Comparison of ENCODE assay signal across 31 cellular contexts in genomic region chr6:63999613-64000012, GRCh38.
"Had no signal": no experiment of that assay in that cellular context is flagged by ENCODE, and none has a peak within 500 bp of the region (broad histone marks: within the 10 kb centered on the region; RNA-seq: fewer than 3 reads in every experiment).

No MANE protein-coding gene starts in this region.

- H3K4me1 ChIP-seq: adrenal gland, body of pancreas, esophagus squamous epithelium, gastroesophageal sphincter had no signal

- ATAC-seq: activated CD4-positive, alpha-beta T cell treated with anti-CD3 and anti-CD28 coated beads for 36 hours; activated CD8-positive, alpha-beta memory T cell treated with anti-CD3 and anti-CD28 coated beads, Interleukin-2, amount 10 ng/mL, durations not matched to agents 7 days and 5 days; activated CD8-positive, alpha-beta T cell treated with anti-CD3 and anti-CD28 coated beads, Interleukin-2, amount 10 ng/mL, durations not matched to agents 7 days and 5 days; activated naive CD8-positive, alpha-beta T cell treated with anti-CD3 and anti-CD28 coated beads, Interleukin-2, amount 50 U/mL, for 24 hours; body of pancreas; effector memory CD8-positive, alpha-beta T cell; gastroesophageal sphincter had no signal

- H3K27me3 ChIP-seq: adrenal gland, body of pancreas, esophagus squamous epithelium, gastroesophageal sphincter had no signal

- H3K9me3 ChIP-seq: adrenal gland, body of pancreas, esophagus squamous epithelium, gastroesophageal sphincter had no signal

- H3K4me1 Mint-ChIP-seq: activated CD4-positive, alpha-beta T cell treated with anti-CD3 and anti-CD28 coated beads for 36 hours; activated CD4-positive, alpha-beta T cell treated with anti-CD3 and anti-CD28 coated beads, Interleukin-2, amount 10 ng/mL, durations not matched to agents 24 days and 14 days; activated CD8-positive, alpha-beta memory T cell treated with anti-CD3 and anti-CD28 coated beads, Interleukin-2, amount 10 ng/mL, durations not matched to agents 7 days and 5 days; activated naive CD4-positive, alpha-beta T cell treated with anti-CD3 and anti-CD28 coated beads, Interleukin-2, amount 50 U/mL, for 24 hours; activated naive CD8-positive, alpha-beta T cell treated with anti-CD3 and anti-CD28 coated beads for 36 hours; activated naive CD8-positive, alpha-beta T cell treated with anti-CD3 and anti-CD28 coated beads, Interleukin-2, amount 50 U/mL, for 24 hours had no signal

- H3K4me3 Mint-ChIP-seq: activated CD4-positive, alpha-beta memory T cell treated with anti-CD3 and anti-CD28 coated beads for 36 hours; activated CD4-positive, alpha-beta T cell treated with anti-CD3 and anti-CD28 coated beads for 36 hours; activated CD4-positive, alpha-beta T cell treated with anti-CD3 and anti-CD28 coated beads, Interleukin-2, amount 10 ng/mL, durations not matched to agents 24 days and 14 days; activated CD8-positive, alpha-beta memory T cell treated with anti-CD3 and anti-CD28 coated beads, Interleukin-2, amount 10 ng/mL, durations not matched to agents 7 days and 5 days; activated CD8-positive, alpha-beta T cell treated with anti-CD3 and anti-CD28 coated beads, Interleukin-2, amount 10 ng/mL, durations not matched to agents 7 days and 5 days; activated naive CD4-positive, alpha-beta T cell treated with anti-CD3 and anti-CD28 coated beads for 36 hours; activated naive CD4-positive, alpha-beta T cell treated with anti-CD3 and anti-CD28 coated beads, Interleukin-2, amount 50 U/mL, for 24 hours; activated naive CD8-positive, alpha-beta T cell treated with anti-CD3 and anti-CD28 coated beads for 36 hours; activated naive CD8-positive, alpha-beta T cell treated with anti-CD3 and anti-CD28 coated beads, Interleukin-2, amount 50 U/mL, for 24 hours; activated T-helper 1 cell treated with anti-CD3 and anti-CD28 coated beads, Interleukin-12 subunit alpha, Interleukin-12 subunit beta, Interleukin-2, Interleukin-4 antibody, amounts not matched to agents 30 ng/mL and 10 ng/mL and 1 ng/mL, durations not matched to agents 14 hours and 24 hours and 36 hours; effector memory CD8-positive, alpha-beta T cell had no signal

- H3K27ac ChIP-seq: adrenal gland, body of pancreas, esophagus squamous epithelium, gastroesophageal sphincter had no signal

- H3K36me3 Mint-ChIP-seq: activated CD4-positive, alpha-beta memory T cell treated with anti-CD3 and anti-CD28 coated beads for 36 hours; activated CD8-positive, alpha-beta memory T cell treated with anti-CD3 and anti-CD28 coated beads, Interleukin-2, amount 10 ng/mL, durations not matched to agents 7 days and 5 days; activated naive CD4-positive, alpha-beta T cell treated with anti-CD3 and anti-CD28 coated beads, Interleukin-2, amount 50 U/mL, for 24 hours; activated naive CD8-positive, alpha-beta T cell treated with anti-CD3 and anti-CD28 coated beads for 36 hours had no signal

- H3K9me3 Mint-ChIP-seq: activated T-helper 1 cell treated with anti-CD3 and anti-CD28 coated beads, Interleukin-12 subunit alpha, Interleukin-12 subunit beta, Interleukin-2, Interleukin-4 antibody, amounts not matched to agents 30 ng/mL and 10 ng/mL and 1 ng/mL, durations not matched to agents 14 hours and 24 hours and 36 hours had no signal

- H3K27me3 Mint-ChIP-seq: activated CD4-positive, alpha-beta memory T cell treated with anti-CD3 and anti-CD28 coated beads for 36 hours; activated CD4-positive, alpha-beta T cell treated with anti-CD3 and anti-CD28 coated beads for 36 hours; activated CD4-positive, alpha-beta T cell treated with anti-CD3 and anti-CD28 coated beads, Interleukin-2, amount 10 ng/mL, durations not matched to agents 24 days and 14 days; activated CD8-positive, alpha-beta memory T cell treated with anti-CD3 and anti-CD28 coated beads, Interleukin-2, amount 10 ng/mL, durations not matched to agents 7 days and 5 days; activated naive CD4-positive, alpha-beta T cell treated with anti-CD3 and anti-CD28 coated beads, Interleukin-2, amount 50 U/mL, for 24 hours; activated naive CD8-positive, alpha-beta T cell treated with anti-CD3 and anti-CD28 coated beads, Interleukin-2, amount 50 U/mL, for 24 hours; effector memory CD8-positive, alpha-beta T cell had no signal

- DNase-seq: activated CD4-positive, alpha-beta memory T cell treated with anti-CD3 and anti-CD28 coated beads for 36 hours; activated CD4-positive, alpha-beta T cell treated with anti-CD3 and anti-CD28 coated beads for 36 hours; activated CD4-positive, alpha-beta T cell treated with anti-CD3 and anti-CD28 coated beads, Interleukin-2, amount 10 ng/mL, durations not matched to agents 24 days and 14 days; activated CD4-positive, CD25-positive, alpha-beta regulatory T cell; activated CD4-positive, CD25-positive, alpha-beta regulatory T cell treated with anti-CD3 and anti-CD28 coated beads, Interleukin-2, amount 50 U/mL, for 72 hours; activated CD8-positive, alpha-beta memory T cell treated with anti-CD3 and anti-CD28 coated beads, Interleukin-2, amount 10 ng/mL, durations not matched to agents 7 days and 5 days; activated CD8-positive, alpha-beta memory T cell treated with anti-CD3 and anti-CD28 coated beads, Interleukin-2, amount 50 U/mL, for 4 hours; activated CD8-positive, alpha-beta T cell treated with anti-CD3 and anti-CD28 coated beads, Interleukin-2, amount 10 ng/mL, durations not matched to agents 7 days and 5 days; activated effector memory CD4-positive, alpha-beta T cell treated with anti-CD3 and anti-CD28 coated beads, Interleukin-2, amount 50 U/mL, for 16 hours; activated naive CD4-positive, alpha-beta T cell treated with anti-CD3 and anti-CD28 coated beads for 36 hours; activated naive CD8-positive, alpha-beta T cell treated with anti-CD3 and anti-CD28 coated beads for 36 hours; activated naive CD8-positive, alpha-beta T cell treated with anti-CD3 and anti-CD28 coated beads, Interleukin-2, amount 50 U/mL, for 24 hours; activated T-cell treated with anti-CD3 and anti-CD28 coated beads, Interleukin-2, amount 50 U/mL, for 1 hour; activated T-cell treated with anti-CD3 and anti-CD28 coated beads, Interleukin-2, amount 50 U/mL, for 48 hours; adrenal gland; amygdala; aorta; body of pancreas; caudate nucleus; cortex of kidney; dermis blood vessel endothelial cell; effector CD4-positive, alpha-beta T cell; effector memory CD8-positive, alpha-beta T cell; esophagus squamous epithelium; foreskin melanocyte; head of caudate nucleus; T-helper 2 cell had no signal

- H3K36me3 ChIP-seq: adrenal gland, esophagus squamous epithelium, gastroesophageal sphincter had no signal

- H3K27ac Mint-ChIP-seq: activated CD4-positive, alpha-beta memory T cell treated with anti-CD3 and anti-CD28 coated beads for 36 hours; activated CD4-positive, alpha-beta T cell treated with anti-CD3 and anti-CD28 coated beads for 36 hours; activated CD4-positive, alpha-beta T cell treated with anti-CD3 and anti-CD28 coated beads, Interleukin-2, amount 10 ng/mL, durations not matched to agents 24 days and 14 days; activated CD8-positive, alpha-beta memory T cell treated with anti-CD3 and anti-CD28 coated beads, Interleukin-2, amount 10 ng/mL, durations not matched to agents 7 days and 5 days; activated CD8-positive, alpha-beta T cell treated with anti-CD3 and anti-CD28 coated beads, Interleukin-2, amount 10 ng/mL, durations not matched to agents 7 days and 5 days; activated naive CD4-positive, alpha-beta T cell treated with anti-CD3 and anti-CD28 coated beads for 36 hours; activated naive CD4-positive, alpha-beta T cell treated with anti-CD3 and anti-CD28 coated beads, Interleukin-2, amount 50 U/mL, for 24 hours; activated naive CD8-positive, alpha-beta T cell treated with anti-CD3 and anti-CD28 coated beads for 36 hours; activated naive CD8-positive, alpha-beta T cell treated with anti-CD3 and anti-CD28 coated beads, Interleukin-2, amount 50 U/mL, for 24 hours; activated T-helper 1 cell treated with anti-CD3 and anti-CD28 coated beads, Interleukin-12 subunit alpha, Interleukin-12 subunit beta, Interleukin-2, Interleukin-4 antibody, amounts not matched to agents 30 ng/mL and 10 ng/mL and 1 ng/mL, durations not matched to agents 14 hours and 24 hours and 36 hours; activated T-helper 2 cell treated with anti-CD3 and anti-CD28 coated beads, Interferon-gamma antibody, Interleukin-2, Interleukin-4, amounts not matched to agents 10 μg/mL and 5 μg/mL and 100 μg/mL, durations not matched to agents 14 hours and 24 hours and 36 hours; effector memory CD8-positive, alpha-beta T cell had no signal

- H3K4me3 ChIP-seq: adrenal gland, body of pancreas, esophagus squamous epithelium, gastroesophageal sphincter had no signal
